Comparison of ENCODE assay signal across 1 cellular context in genomic region chr13:101552797-101553196, GRCh38.
TF ChIP-seq lines count a peak whose summit lies in the region.

No MANE protein-coding gene starts in this region.

TF ChIP-seq in WTC11, 78 proteins besides CTCF, POLR2A, EP300 and RAD21 (continued from another document):
- TF ChIP-seq ZMAT4 (CRISPR knock-in tag; IDR thresholded peaks at IDR 0.05), result no peak
